ENCODE assay signal across 9 cellular contexts in genomic region chr1:148529101-148529567, GRCh38. TPM values are rescaled to one million over a fixed set of nuclear protein-coding genes. Genes with fewer than 3 reads are reported as not detected.
A peak's percentile ranks its signal among the peaks of the same experiment; 100 is the strongest.
DNase-seq lines count a peak whose midpoint lies in the region; TF ChIP-seq lines count a peak whose summit lies in the region.
"Not testable (repeated sequence)": the region's sequence is repeated elsewhere in the genome, so short reads cannot be mapped to it uniquely, and the experiment has no call there.
"Had no signal": no experiment of that assay in that cellular context is flagged by ENCODE, and none has a peak within 500 bp of the region (broad histone marks: within the 10 kb centered on the region; RNA-seq: fewer than 3 reads in every experiment).

No MANE protein-coding gene starts in this region.

- TF ChIP-seq POLR2A in stomach (IDR thresholded peaks at IDR 0.05): not testable (repeated sequence)

- not testable (repeated sequence) for TF ChIP-seq EP300 in stomach (IDR thresholded peaks at IDR 0.05)

- H3K36me3 ChIP-seq in effector memory CD4-positive, alpha-beta T cell (ENCODE audit: control insufficient read depth, insufficient read depth, low read length); stomach: not testable (repeated sequence)

- intact Hi-C loops in stomach (cut with DNase I; ENCODE audit: low total_unique reads): not testable (repeated sequence)

- not testable (repeated sequence) for H3K4me3 ChIP-seq in effector memory CD4-positive, alpha-beta T cell (ENCODE audit: insufficient read depth, low read depth, low read length, poor library complexity, severe bottlenecking)
- H3K4me3 ChIP-seq in retinal pigment epithelial cell (ENCODE audit: low read length) (peak overlapping the region; percentile 15), stomach (peak overlapping the region; percentile 22 to 36 (median 30))

- H3K27ac ChIP-seq in effector memory CD4-positive, alpha-beta T cell (ENCODE audit: insufficient read depth, low read length, poor library complexity, severe bottlenecking): peak overlapping the region; percentile 42
- H3K27ac ChIP-seq in stomach: peak overlapping the region in 2 of 5 donors; percentile 39 to 54

- not testable (repeated sequence) for TF ChIP-seq CTCF in retinal pigment epithelial cell (conservative IDR thresholded peaks at IDR 0.05; ENCODE audit: low read depth, low read length); stomach (IDR thresholded peaks at IDR 0.05)

- WGBS in stomach, 5 donors: 3 to 7% (median 5%) methylated on average over 7 to 24 of the region's 25 CpGs

- H3K4me1 ChIP-seq in effector memory CD4-positive, alpha-beta T cell (ENCODE audit: control insufficient read depth, insufficient read depth, low read length, poor library complexity, severe bottlenecking); stomach: not testable (repeated sequence)

- DNase-seq in EL: peak; percentile 84
- peak; percentile 11 for DNase-seq in NCI-H146 (lab: John Stamatoyannopoulos, UW)
- DNase-seq in UCSD-AML1 (lab: John Stamatoyannopoulos, UW; ENCODE audit: unreplicated experiment): peak; percentile 50
- peak; percentile 35 for DNase-seq in activated effector memory CD4-positive, alpha-beta T cell treated with Interleukin-2 at 50 U/mL for 16 hours
- peak; percentile 40 to 60 (median 44) for DNase-seq in effector memory CD4-positive, alpha-beta T cell
- DNase-seq in kidney tubule cell (ENCODE audit: low spot score): peak; percentile 92
- not testable (repeated sequence) for DNase-seq in retinal pigment epithelial cell (ENCODE audit: low read depth)
- DNase-seq in stomach: peak; percentile 24

- not testable (repeated sequence) for H3K9me3 ChIP-seq in effector memory CD4-positive, alpha-beta T cell (ENCODE audit: control insufficient read depth, low read length); stomach

- H3K27me3 ChIP-seq in effector memory CD4-positive, alpha-beta T cell (replicated peaks; ENCODE audit: control insufficient read depth, insufficient read depth, low read length, poor library complexity, severe bottlenecking); stomach: not testable (repeated sequence)

RNA-seq across cellular contexts. Expression of gene PPIAL4G, which starts 46.0 kb away (rescaled TPM):
- under 1 TPM in 1 of 5 donors, not detected in 4; 0.18 TPM for total RNA-seq in stomach
- under 1 TPM in 1 of 3 donors, not detected in 2; 0.03 TPM for polyA plus RNA-seq in stomach
- total RNA-seq: kidney epithelial cell had no signal
